30 cellular contexts compared by ENCODE assay signal in the genomic region with DNA sequence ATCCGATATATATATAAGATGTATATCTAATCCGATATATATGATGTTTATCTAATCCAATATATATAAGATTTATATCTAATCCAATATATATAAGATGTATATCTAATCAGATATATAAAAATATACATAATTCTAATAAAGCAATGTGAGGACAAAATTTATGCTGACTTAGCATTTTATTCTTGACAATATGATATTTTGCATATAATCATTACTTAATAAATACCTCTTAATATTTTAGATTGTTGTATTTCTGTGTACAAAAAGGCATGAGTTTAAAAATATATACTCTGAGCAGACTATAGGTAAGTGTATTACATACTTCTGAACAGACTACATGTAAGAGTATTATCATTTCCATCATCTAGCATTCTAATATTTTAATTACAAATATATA. TPM values are rescaled to one million over a fixed set of nuclear protein-coding genes. Genes with fewer than 3 reads are reported as not detected.
"Had no signal": no experiment of that assay in that cellular context is flagged by ENCODE, and none has a peak within 500 bp of the region (broad histone marks: within the 10 kb centered on the region; RNA-seq: fewer than 3 reads in every experiment).

No MANE protein-coding gene starts in this region.

- H3K9me3 ChIP-seq: ascending aorta, breast epithelium, colonic mucosa, esophagus squamous epithelium, gastroesophageal sphincter had no signal

- H3K36me3 ChIP-seq: ascending aorta, breast epithelium, cardiac muscle cell, colonic mucosa, esophagus squamous epithelium, gastroesophageal sphincter had no signal

- FAIRE-seq: endothelial cell of umbilical vein had no signal

- H3K4me3 ChIP-seq: ascending aorta, breast epithelium, cardiac muscle cell, colonic mucosa, esophagus squamous epithelium, gastroesophageal sphincter had no signal

- ATAC-seq: activated naive CD4-positive, alpha-beta T cell treated with anti-CD3 and anti-CD28 coated beads, Interleukin-2, amount 50 U/mL, for 72 hours; activated T-cell treated with anti-CD3 and anti-CD28 coated beads, Interleukin-2, amount 50 U/mL, for 72 hours; gastroesophageal sphincter; WTC11 had no signal

- DNase-seq: activated CD4-positive, alpha-beta memory T cell treated with anti-CD3 and anti-CD28 coated beads, Interleukin-2, amount 10 ng/mL, durations not matched to agents 7 days and 5 days; activated CD4-positive, alpha-beta T cell treated with anti-CD3 and anti-CD28 coated beads for 1 hour; activated CD4-positive, alpha-beta T cell treated with anti-CD3 and anti-CD28 coated beads for 4 hours; activated CD4-positive, alpha-beta T cell treated with anti-CD3 and anti-CD28 coated beads, Interleukin-2, amount 10 ng/mL, durations not matched to agents 7 days and 5 days; activated CD4-positive, alpha-beta T cell treated with anti-CD3 and anti-CD28 coated beads, Interleukin-2, amount 50 U/mL, for 4 hours; activated CD8-positive, alpha-beta memory T cell treated with anti-CD3 and anti-CD28 coated beads, Interleukin-2, amount 50 U/mL, for 48 hours; activated gamma-delta T cell; activated naive CD4-positive, alpha-beta T cell; activated naive CD4-positive, alpha-beta T cell treated with anti-CD3 and anti-CD28 coated beads, Interleukin-2, amount 10 ng/mL, durations not matched to agents 7 days and 5 days; activated naive CD8-positive, alpha-beta T cell treated with anti-CD3 and anti-CD28 coated beads, Interleukin-2, amount 10 ng/mL, durations not matched to agents 7 days and 5 days; activated T-cell treated with anti-CD3 and anti-CD28 coated beads for 4 hours; activated T-cell treated with anti-CD3 and anti-CD28 coated beads, Interleukin-2, amount 50 U/mL, for 24 hours; activated T-cell treated with anti-CD3 and anti-CD28 coated beads, Interleukin-2, amount 50 U/mL, for 72 hours; central memory CD4-positive, alpha-beta T cell; cerebellar nuclear complex; colonic mucosa; effector CD8-positive, alpha-beta T cell; esophagus squamous epithelium; foreskin melanocyte; T-helper 2 cell had no signal

- H3K27ac ChIP-seq: ascending aorta, breast epithelium, cardiac muscle cell, colonic mucosa, epithelial cell of prostate, esophagus squamous epithelium, gastroesophageal sphincter, VCaP had no signal

- H3K4me1 ChIP-seq: breast epithelium, colonic mucosa, esophagus squamous epithelium, gastroesophageal sphincter had no signal

- H3K27me3 ChIP-seq: ascending aorta, breast epithelium, cardiac muscle cell, colonic mucosa, esophagus squamous epithelium, gastroesophageal sphincter had no signal

RNA-seq across cellular contexts. Expression of a gene that starts 18.9 kb away (rescaled TPM):
- total RNA-seq: ascending aorta; endothelial cell of umbilical vein; T-helper 1 cell treated with Interleukin-12 subunit alpha and Interleukin-12 subunit beta and Interleukin-4 antibody, amounts not matched to agents 30 ng/mL and 1 ng/mL, for 36 hours; WTC11 had no signal
